In genomic region chr13:110475550-110476219, GRCh38 we compare ENCODE assay signal across 1 cellular context.
TF ChIP-seq lines count a peak whose summit lies in the region.

No MANE protein-coding gene starts in this region.

TF ChIP-seq in K562, 482 proteins besides CTCF, POLR2A, EP300 and RAD21 (continued from another document):
- TF ChIP-seq, protein P1, sequence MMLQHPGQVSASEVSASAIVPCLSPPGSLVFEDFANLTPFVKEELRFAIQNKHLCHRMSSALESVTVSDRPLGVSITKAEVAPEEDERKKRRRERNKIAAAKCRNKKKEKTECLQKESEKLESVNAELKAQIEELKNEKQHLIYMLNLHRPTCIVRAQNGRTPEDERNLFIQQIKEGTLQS (IDR thresholded peaks at IDR 0.05), result no peak
- TF ChIP-seq, protein P1 (CRISPR knock-in tag; conservative IDR thresholded peaks at IDR 0.05), result no peak
- TF ChIP-seq RUNX1 (IDR thresholded peaks at IDR 0.05; ENCODE audit: low read depth) (no peak), LARP7 (IDR thresholded peaks at IDR 0.05) (no peak), ZNF583 (CRISPR knock-in tag; IDR thresholded peaks at IDR 0.05) (no peak), NCOA4 (IDR thresholded peaks at IDR 0.05; ENCODE audit: partially characterized antibody) (no peak), TCFL5 (CRISPR knock-in tag; conservative IDR thresholded peaks at IDR 0.05) (no peak), MTA1 (IDR thresholded peaks at IDR 0.05; ENCODE audit: borderline replicate concordance) (no peak), CEBPB (tag; IDR thresholded peaks at IDR 0.05) (no peak)
